In genomic region chr10:75606203-75606779, GRCh38 we compare ENCODE assay signal across 14 cellular contexts.
DNase-seq lines count a peak whose midpoint lies in the region; ATAC-seq and TF ChIP-seq lines count a peak whose summit lies in the region.
"Had no signal": no experiment of that assay in that cellular context is flagged by ENCODE, and none has a peak within 500 bp of the region (broad histone marks: within the 10 kb centered on the region; RNA-seq: fewer than 3 reads in every experiment).

No MANE protein-coding gene starts in this region.

- H3K36me3 ChIP-seq in colonic mucosa, result no peaks in the 10 kb centered on the region
- H3K36me3 ChIP-seq: right atrium auricular region had no signal

- H3K27me3 Mint-ChIP-seq in activated T-helper 2 cell treated with anti-CD3 and anti-CD28 coated beads, Interferon-gamma antibody, Interleukin-2, Interleukin-4, amounts not matched to agents 10 μg/mL and 5 μg/mL and 100 μg/mL, durations not matched to agents 14 hours and 24 hours and 36 hours (ENCODE audit: low read depth), result no peaks in the 10 kb centered on the region
- H3K27me3 Mint-ChIP-seq in HFFc6 (ENCODE audit: insufficient read depth), result peaks cover 7% of the 10 kb centered on the region; the same call in 1 of the 2 replicates
- H3K27me3 Mint-ChIP-seq: activated CD4-positive, alpha-beta T cell treated with anti-CD3 and anti-CD28 coated beads, Interleukin-2, amount 10 ng/mL, durations not matched to agents 7 days and 5 days had no signal

- intact Hi-C loops in colonic mucosa (cut with DNase I), result no loop called here
- intact Hi-C loops in activated T-helper 2 cell treated with anti-CD3 and anti-CD28 coated beads, Interferon-gamma antibody, Interleukin-2, Interleukin-4, amounts not matched to agents 10 μg/mL and 5 μg/mL and 100 μg/mL, durations not matched to agents 14 hours and 24 hours and 36 hours (cut with micrococcal nuclease), result no loop called here

- TF ChIP-seq CTCF in GM10266 (IDR thresholded peaks at IDR 0.05; ENCODE audit: control insufficient read depth, insufficient read depth, low read depth, missing control alignments) (no peak), colonic mucosa (IDR thresholded peaks at IDR 0.05) (no peak), HFFc6 (IDR thresholded peaks at IDR 0.05) (no peak)

- H3K4me1 Mint-ChIP-seq in activated T-helper 2 cell treated with anti-CD3 and anti-CD28 coated beads, Interferon-gamma antibody, Interleukin-2, Interleukin-4, amounts not matched to agents 10 μg/mL and 5 μg/mL and 100 μg/mL, durations not matched to agents 14 hours and 24 hours and 36 hours (ENCODE audit: low read depth), result no peaks in the 10 kb centered on the region
- no peaks in the 10 kb centered on the region for H3K4me1 Mint-ChIP-seq in HFFc6 (ENCODE audit: low read depth)
- H3K4me1 Mint-ChIP-seq: activated CD4-positive, alpha-beta T cell treated with anti-CD3 and anti-CD28 coated beads, Interleukin-2, amount 10 ng/mL, durations not matched to agents 7 days and 5 days had no signal

- H3K27me3 ChIP-seq in colonic mucosa, result no peaks in the 10 kb centered on the region
- H3K27me3 ChIP-seq: right atrium auricular region had no signal

- no peaks in the 10 kb centered on the region for H3K4me1 ChIP-seq in colonic mucosa

- no peaks in the 10 kb centered on the region for H3K9me3 ChIP-seq in colonic mucosa
- H3K9me3 ChIP-seq: right atrium auricular region had no signal

- H3K4me3 ChIP-seq in colonic mucosa, result no peak overlapping the region
- H3K4me3 ChIP-seq: right atrium auricular region had no signal

- H3K4me3 Mint-ChIP-seq in activated T-helper 2 cell treated with anti-CD3 and anti-CD28 coated beads, Interferon-gamma antibody, Interleukin-2, Interleukin-4, amounts not matched to agents 10 μg/mL and 5 μg/mL and 100 μg/mL, durations not matched to agents 14 hours and 24 hours and 36 hours (ENCODE audit: low read depth), result no peak overlapping the region
- H3K4me3 Mint-ChIP-seq in HFFc6, result no peak overlapping the region
- H3K4me3 Mint-ChIP-seq: activated CD4-positive, alpha-beta T cell treated with anti-CD3 and anti-CD28 coated beads, Interleukin-2, amount 10 ng/mL, durations not matched to agents 7 days and 5 days; activated naive CD4-positive, alpha-beta T cell treated with anti-CD3 and anti-CD28 coated beads for 36 hours had no signal

- no peak overlapping the region for H3K27ac ChIP-seq in colonic mucosa
- H3K27ac ChIP-seq: C4-2B, right atrium auricular region had no signal

- DNase-seq in kidney glomerular epithelial cell (lab: John Stamatoyannopoulos, UW) (peak; percentile 64), GM10266 (ENCODE audit: extremely low spot score) (no peak), colonic mucosa (no peak), HFFc6 (no peak)
- DNase-seq in activated T-helper 2 cell treated with anti-CD3 and anti-CD28 coated beads, Interferon-gamma antibody, Interleukin-2, Interleukin-4, amounts not matched to agents 10 μg/mL and 5 μg/mL and 100 μg/mL, durations not matched to agents 14 hours and 24 hours and 36 hours (ENCODE audit: low spot score), result no peak
- DNase-seq: activated CD4-positive, alpha-beta T cell treated with anti-CD3 and anti-CD28 coated beads, Interleukin-2, amount 10 ng/mL, durations not matched to agents 7 days and 5 days; activated naive CD4-positive, alpha-beta T cell treated with anti-CD3 and anti-CD28 coated beads for 36 hours; midbrain; NCI-H1092 treated with DMSO at 0.1 percent for 48 hours had no signal

- no peak overlapping the region for H3K27ac Mint-ChIP-seq in activated T-helper 2 cell treated with anti-CD3 and anti-CD28 coated beads, Interferon-gamma antibody, Interleukin-2, Interleukin-4, amounts not matched to agents 10 μg/mL and 5 μg/mL and 100 μg/mL, durations not matched to agents 14 hours and 24 hours and 36 hours
- H3K27ac Mint-ChIP-seq in HFFc6, result no peak overlapping the region
- H3K27ac Mint-ChIP-seq: activated CD4-positive, alpha-beta T cell treated with anti-CD3 and anti-CD28 coated beads, Interleukin-2, amount 10 ng/mL, durations not matched to agents 7 days and 5 days; activated naive CD4-positive, alpha-beta T cell treated with anti-CD3 and anti-CD28 coated beads for 36 hours had no signal

- ATAC-seq in GM18861 (IDR thresholded peaks at IDR 0.05; ENCODE audit: unreplicated experiment) (peak; percentile 76), GM21528 (IDR thresholded peaks at IDR 0.05; ENCODE audit: low FRiP score, unreplicated experiment) (peak; percentile 69), HG03159 (IDR thresholded peaks at IDR 0.05; ENCODE audit: unreplicated experiment) (peak; percentile 63)

- H3K36me3 Mint-ChIP-seq in activated T-helper 2 cell treated with anti-CD3 and anti-CD28 coated beads, Interferon-gamma antibody, Interleukin-2, Interleukin-4, amounts not matched to agents 10 μg/mL and 5 μg/mL and 100 μg/mL, durations not matched to agents 14 hours and 24 hours and 36 hours (ENCODE audit: low read depth), result no peaks in the 10 kb centered on the region
- no peaks in the 10 kb centered on the region for H3K36me3 Mint-ChIP-seq in HFFc6 (ENCODE audit: low read depth)

- no peaks in the 10 kb centered on the region for H3K9me3 Mint-ChIP-seq in activated T-helper 2 cell treated with anti-CD3 and anti-CD28 coated beads, Interferon-gamma antibody, Interleukin-2, Interleukin-4, amounts not matched to agents 10 μg/mL and 5 μg/mL and 100 μg/mL, durations not matched to agents 14 hours and 24 hours and 36 hours
- H3K9me3 Mint-ChIP-seq in HFFc6, result no peaks in the 10 kb centered on the region
- H3K9me3 Mint-ChIP-seq: activated CD4-positive, alpha-beta T cell treated with anti-CD3 and anti-CD28 coated beads, Interleukin-2, amount 10 ng/mL, durations not matched to agents 7 days and 5 days; activated naive CD4-positive, alpha-beta T cell treated with anti-CD3 and anti-CD28 coated beads for 36 hours had no signal

- H3K9ac ChIP-seq in colonic mucosa (ENCODE audit: low read depth in 2 of 2, low read length in 2 of 2), result no peak overlapping the region
